In genomic region chr15:81284256-81285031, GRCh38 we compare ENCODE assay signal across 12 cellular contexts. TPM values are rescaled to one million over a fixed set of nuclear protein-coding genes. Genes with fewer than 3 reads are reported as not detected.
A peak's percentile ranks its signal among the peaks of the same experiment; 100 is the strongest.
DNase-seq lines count a peak whose midpoint lies in the region; ATAC-seq and TF ChIP-seq lines count a peak whose summit lies in the region.
"Had no signal": no experiment of that assay in that cellular context is flagged by ENCODE, and none has a peak within 500 bp of the region (broad histone marks: within the 10 kb centered on the region; RNA-seq: fewer than 3 reads in every experiment).

No MANE protein-coding gene starts in this region.

- TF ChIP-seq CTCF in heart right ventricle (IDR thresholded peaks at IDR 0.05), result no peak
- TF ChIP-seq CTCF in Calu3 (IDR thresholded peaks at IDR 0.05; ENCODE audit: unreplicated experiment), result no peak
- TF ChIP-seq CTCF in glutamatergic neuron (IDR thresholded peaks at IDR 0.05; ENCODE audit: partially characterized antibody, unreplicated experiment), result no peak

- H3K9me3 ChIP-seq in CD4-positive, CD25-positive, alpha-beta regulatory T cell (ENCODE audit: control insufficient read depth in 2 of 2, low read length in 2 of 2), result no peaks in the 10 kb centered on the region
- H3K9me3 ChIP-seq in heart right ventricle, result no peaks in the 10 kb centered on the region
- H3K9me3 ChIP-seq: thyroid gland had no signal

- H3K27ac ChIP-seq in CD4-positive, CD25-positive, alpha-beta regulatory T cell (ENCODE audit: insufficient read depth, low read length, poor library complexity, severe bottlenecking), result peak overlapping the region; percentile 88
- H3K27ac ChIP-seq in heart right ventricle, result peak overlapping the region in 2 of 10 donors; percentile 31 to 33
- H3K27ac ChIP-seq: thyroid gland had no signal

- no peak for ATAC-seq in CD4-positive, CD25-positive, alpha-beta regulatory T cell (ENCODE audit: low read depth in 2 of 2)
- ATAC-seq in GM19397 (IDR thresholded peaks at IDR 0.05; ENCODE audit: unreplicated experiment), result peak; percentile 68
- peak in 6 of 8 donors; percentile 13 to 72 (median 45) for ATAC-seq in heart right ventricle
- ATAC-seq in GM18907 (IDR thresholded peaks at IDR 0.05; ENCODE audit: unreplicated experiment), result no peak
- no peak for ATAC-seq in HG02623 (IDR thresholded peaks at IDR 0.05; ENCODE audit: unreplicated experiment)

- no peak for DNase-seq in CD4-positive, CD25-positive, alpha-beta regulatory T cell
- DNase-seq in Kasumi-1 (lab: John Stamatoyannopoulos, UW), result peak; percentile 30 to 50
- DNase-seq in heart right ventricle, result no peak
- DNase-seq in Calu3, result no peak
- no peak for DNase-seq in glutamatergic neuron
- DNase-seq: effector CD8-positive, alpha-beta T cell; stimulated activated CD4-positive, alpha-beta T cell treated with anti-CD3 and anti-CD28 coated beads, Interleukin-2, amount 100 ng/mL, for 48 hours; thyroid gland had no signal

- peak overlapping the region; percentile 69 for H3K4me3 ChIP-seq in CD4-positive, CD25-positive, alpha-beta regulatory T cell (ENCODE audit: low read depth, low read length)
- H3K4me3 ChIP-seq in heart right ventricle, result no peak overlapping the region
- H3K4me3 ChIP-seq: thyroid gland had no signal

- CTCF ChIA-PET in Calu3 (lab: Charles Lee), result no interaction called here

- H3K4me3 Mint-ChIP-seq in CD4-positive, CD25-positive, alpha-beta regulatory T cell, result peak overlapping the region in 3 of 4 donors; percentile 61 to 72 (median 66)
- H3K4me3 Mint-ChIP-seq in Calu3 (ENCODE audit: low read depth, unreplicated experiment) (no peak overlapping the region), glutamatergic neuron (ENCODE audit: unreplicated experiment) (no peak overlapping the region)
- H3K4me3 Mint-ChIP-seq: neural crest cell had no signal

- H3K36me3 ChIP-seq in CD4-positive, CD25-positive, alpha-beta regulatory T cell (ENCODE audit: control insufficient read depth, insufficient read depth, low read length), result no peaks in the 10 kb centered on the region
- peaks cover 0 to 70% (median 0%) of the 10 kb centered on the region in 9 donors for H3K36me3 ChIP-seq in heart right ventricle
- H3K36me3 ChIP-seq: thyroid gland had no signal

- H3K27ac Mint-ChIP-seq in CD4-positive, CD25-positive, alpha-beta regulatory T cell, result peak overlapping the region; percentile 85 to 100 (median 97)
- H3K27ac Mint-ChIP-seq in Calu3 (ENCODE audit: unreplicated experiment), result no peak overlapping the region
- no peak overlapping the region for H3K27ac Mint-ChIP-seq in glutamatergic neuron (ENCODE audit: unreplicated experiment)

- intact Hi-C loops in heart right ventricle (cut with DNase I), result loop anchor here in 2 of 10 donors (5.0 to 10.0 kb wide), 2 partner anchors 50 to 103 kb away; no protein-coding TSS in a partner anchor
- intact Hi-C loops in Calu3 (cut with micrococcal nuclease; ENCODE audit: unreplicated experiment), result no loop called here

- no peaks in the 10 kb centered on the region for H3K36me3 Mint-ChIP-seq in CD4-positive, CD25-positive, alpha-beta regulatory T cell
- H3K36me3 Mint-ChIP-seq in Calu3 (ENCODE audit: insufficient read depth, unreplicated experiment) (no peaks in the 10 kb centered on the region), glutamatergic neuron (ENCODE audit: unreplicated experiment) (no peaks in the 10 kb centered on the region)

- no TSS peak for BruUV-seq in Calu3 (replicated peaks; lab: Mats Ljungman, UMichigan)

- no peaks in the 10 kb centered on the region for H3K27me3 ChIP-seq in CD4-positive, CD25-positive, alpha-beta regulatory T cell (ENCODE audit: control insufficient read depth, insufficient read depth, low read length)
- H3K27me3 ChIP-seq in heart right ventricle, result no peaks in the 10 kb centered on the region
- H3K27me3 ChIP-seq: thyroid gland had no signal

- H3K27me3 Mint-ChIP-seq in CD4-positive, CD25-positive, alpha-beta regulatory T cell, result no peaks in the 10 kb centered on the region
- H3K27me3 Mint-ChIP-seq in Calu3 (ENCODE audit: unreplicated experiment) (peaks cover 87% of the 10 kb centered on the region), glutamatergic neuron (ENCODE audit: unreplicated experiment) (peaks cover 6% of the 10 kb centered on the region)

- H3K4me1 ChIP-seq in CD4-positive, CD25-positive, alpha-beta regulatory T cell (ENCODE audit: control insufficient read depth, insufficient read depth, low read length, poor library complexity, severe bottlenecking), result peaks cover 50% of the 10 kb centered on the region
- peaks cover 0 to 39% (median 4%) of the 10 kb centered on the region in 9 donors for H3K4me1 ChIP-seq in heart right ventricle

- WGBS in heart right ventricle, 2 donors, result 63 to 64% methylated on average over 5 of the region's 5 CpGs

- peaks cover 0 to 2% (median 0%) of the 10 kb centered on the region in 7 donors for H3K9me3 Mint-ChIP-seq in CD4-positive, CD25-positive, alpha-beta regulatory T cell
- H3K9me3 Mint-ChIP-seq in Calu3 (ENCODE audit: low read depth, unreplicated experiment) (no peaks in the 10 kb centered on the region), glutamatergic neuron (ENCODE audit: unreplicated experiment) (peaks cover 2% of the 10 kb centered on the region)
- H3K9me3 Mint-ChIP-seq: neural crest cell had no signal

- H3K4me1 Mint-ChIP-seq in CD4-positive, CD25-positive, alpha-beta regulatory T cell, result peaks cover 25 to 82% (median 52%) of the 10 kb centered on the region in 4 donors
- no peaks in the 10 kb centered on the region for H3K4me1 Mint-ChIP-seq in Calu3 (ENCODE audit: low read depth, unreplicated experiment)
- no peaks in the 10 kb centered on the region for H3K4me1 Mint-ChIP-seq in glutamatergic neuron (ENCODE audit: low read depth, unreplicated experiment)
- H3K4me1 Mint-ChIP-seq: neural crest cell had no signal

RNA-seq across cellular contexts. Expression of gene STARD5, which starts 39.5 kb away (rescaled TPM):
- total RNA-seq in CD4-positive, CD25-positive, alpha-beta regulatory T cell, result 6.6 TPM
- polyA plus RNA-seq in CD4-positive, CD25-positive, alpha-beta regulatory T cell, result 1 to 10 TPM; 4.0 to 5.0 (median 4.1) TPM
- total RNA-seq in heart right ventricle (1 to 10 TPM in 6 of 10 donors, under 1 TPM in 4; 0.70 to 3.5 (median 1.2) TPM), Calu3 (2022) (1.4 and 1.9 TPM in 2 replicates), glutamatergic neuron (ENCODE audit: unreplicated experiment) (3.1 TPM)
- polyA plus RNA-seq in heart right ventricle, result 1 to 10 TPM; 2.5 to 4.7 TPM

Comparison
In these comparisons a context has a peak if more than half of its experiments do, and no peak if none do; other contexts are left out.
1. ATAC-seq: peak in GM19397 (single experiment) and heart right ventricle (6 of 8); none in CD4-positive, CD25-positive, alpha-beta regulatory T cell (0 of 2), GM18907 (single experiment) and HG02623 (single experiment).
2. DNase-seq: peak in Kasumi-1 (2 of 2); none in CD4-positive, CD25-positive, alpha-beta regulatory T cell (0 of 3), heart right ventricle (0 of 2), Calu3 (single experiment) and glutamatergic neuron (single experiment).
3. H3K27ac Mint-ChIP-seq: peak in CD4-positive, CD25-positive, alpha-beta regulatory T cell (3 of 3); none in Calu3 (single experiment) and glutamatergic neuron (single experiment).
4. H3K4me3 Mint-ChIP-seq: peak in CD4-positive, CD25-positive, alpha-beta regulatory T cell (3 of 4); none in Calu3 (single experiment) and glutamatergic neuron (single experiment).